In genomic region chr1:27614625-27615344, GRCh38 we compare ENCODE assay signal across 10 cellular contexts. TPM values are rescaled to one million over a fixed set of nuclear protein-coding genes. Genes with fewer than 3 reads are reported as not detected.
DNase-seq lines count a peak whose midpoint lies in the region; ATAC-seq and TF ChIP-seq lines count a peak whose summit lies in the region.
"Had no signal": no experiment of that assay in that cellular context is flagged by ENCODE, and none has a peak within 500 bp of the region (broad histone marks: within the 10 kb centered on the region; RNA-seq: fewer than 3 reads in every experiment).

No MANE protein-coding gene starts in this region.

- H3K9ac ChIP-seq in neural progenitor cell, result no peak overlapping the region

- H3K79me2 ChIP-seq in neural progenitor cell (ENCODE audit: low read depth), result no peaks in the 10 kb centered on the region

- peaks cover 23% of the 10 kb centered on the region for H3K27me3 ChIP-seq in neural progenitor cell

- no peaks in the 10 kb centered on the region for H3K9me3 ChIP-seq in HEK293 (ENCODE audit: control insufficient read depth, insufficient read depth, low read depth, low read length)
- no peaks in the 10 kb centered on the region for H3K9me3 ChIP-seq in neural progenitor cell (ENCODE audit: low read depth)
- H3K9me3 ChIP-seq: esophagus muscularis mucosa had no signal

- H3K36me3 Mint-ChIP-seq in effector memory CD8-positive, alpha-beta T cell (ENCODE audit: insufficient read depth), result peaks cover 60% of the 10 kb centered on the region
- no peaks in the 10 kb centered on the region for H3K36me3 Mint-ChIP-seq in neural progenitor cell

- H3K27ac ChIP-seq in HEK293 (ENCODE audit: extremely low read depth, low read depth, low read length), result no peak overlapping the region
- no peak overlapping the region for H3K27ac ChIP-seq in neural progenitor cell
- H3K27ac ChIP-seq: esophagus muscularis mucosa had no signal

- peaks cover 2% of the 10 kb centered on the region for H4K20me1 ChIP-seq in neural progenitor cell (ENCODE audit: low read depth)

- peak overlapping the region; percentile 84 to 98 for H3K27ac Mint-ChIP-seq in effector memory CD8-positive, alpha-beta T cell
- peak overlapping the region; percentile 31 for H3K27ac Mint-ChIP-seq in neural progenitor cell
- H3K27ac Mint-ChIP-seq: activated T-helper 2 cell treated with anti-CD3 and anti-CD28 coated beads, Interferon-gamma antibody, Interleukin-2, Interleukin-4, amounts not matched to agents 10 μg/mL and 5 μg/mL and 100 μg/mL, durations not matched to agents 14 hours and 24 hours and 36 hours had no signal

- no peak for DNase-seq in effector memory CD8-positive, alpha-beta T cell
- DNase-seq in neural progenitor cell (ENCODE audit: low spot score) (peak; percentile 71), DMS 273 treated with DMSO at 0.1 percent for 48 hours (lab: John Stamatoyannopoulos, UW) (no peak)
- no peak for DNase-seq in effector CD8-positive, alpha-beta T cell (lab: John Stamatoyannopoulos, UW)
- DNase-seq: activated CD4-positive, CD25-positive, alpha-beta regulatory T cell treated with anti-CD3 and anti-CD28 coated beads, Interleukin-2, amount 50 U/mL, for 72 hours; NCI-H1048 had no signal

- no peak for ATAC-seq in effector memory CD8-positive, alpha-beta T cell (replicated peaks)
- ATAC-seq in GM21723 (IDR thresholded peaks at IDR 0.05; ENCODE audit: unreplicated experiment), result no peak

- peaks cover 51 to 60% of the 10 kb centered on the region in 2 donors for H3K4me1 Mint-ChIP-seq in effector memory CD8-positive, alpha-beta T cell (ENCODE audit: low read depth in 2 of 2)
- peaks cover 38% of the 10 kb centered on the region for H3K4me1 Mint-ChIP-seq in neural progenitor cell

- no peak overlapping the region for H3K4me3 Mint-ChIP-seq in effector memory CD8-positive, alpha-beta T cell
- H3K4me3 Mint-ChIP-seq in neural progenitor cell, result peak overlapping the region; percentile 69

- TF ChIP-seq CTCF in HEK293 (tag by site-specific recombination; IDR thresholded peaks at IDR 0.05) (no peak), neural progenitor cell (IDR thresholded peaks at IDR 0.05) (no peak)

- POLR2A ChIA-PET in HEK293 (lab: Yijun Ruan, JAX), result no interaction called here

- no peak overlapping the region for H3K4me3 ChIP-seq in HEK293 (ENCODE audit: low read depth, low read length)
- peak overlapping the region; percentile 42 for H3K4me3 ChIP-seq in neural progenitor cell
- H3K4me3 ChIP-seq: esophagus muscularis mucosa had no signal

- no peaks in the 10 kb centered on the region for H3K4me1 ChIP-seq in HEK293 (ENCODE audit: control insufficient read depth, insufficient read depth, low read length)
- H3K4me1 ChIP-seq in neural progenitor cell, result no peaks in the 10 kb centered on the region

- peaks cover 12% of the 10 kb centered on the region for H3F3A ChIP-seq in neural progenitor cell (ENCODE audit: low read depth)

- H3K4me2 ChIP-seq in neural progenitor cell, result peak overlapping the region; percentile 73

- H3K9me3 Mint-ChIP-seq in effector memory CD8-positive, alpha-beta T cell, result no peaks in the 10 kb centered on the region
- H3K9me3 Mint-ChIP-seq in neural progenitor cell, result no peaks in the 10 kb centered on the region
- H3K9me3 Mint-ChIP-seq: activated T-helper 2 cell treated with anti-CD3 and anti-CD28 coated beads, Interferon-gamma antibody, Interleukin-2, Interleukin-4, amounts not matched to agents 10 μg/mL and 5 μg/mL and 100 μg/mL, durations not matched to agents 14 hours and 24 hours and 36 hours had no signal

- peak overlapping the region; percentile 73 for H2AFZ ChIP-seq in neural progenitor cell (replicated peaks)

- H3K27me3 Mint-ChIP-seq in effector memory CD8-positive, alpha-beta T cell, result no peaks in the 10 kb centered on the region
- H3K27me3 Mint-ChIP-seq in neural progenitor cell (ENCODE audit: insufficient read depth, low read depth), result peaks cover 8% of the 10 kb centered on the region

- H3K36me3 ChIP-seq in HEK293 (ENCODE audit: control insufficient read depth in 2 of 2, insufficient read depth in 1 of 2, low read length in 2 of 2) (no peaks in the 10 kb centered on the region), neural progenitor cell (no peaks in the 10 kb centered on the region)
- H3K36me3 ChIP-seq: esophagus muscularis mucosa had no signal

- CTCF ChIA-PET in HEK293 (lab: Yijun Ruan, JAX), result interaction anchor here (1.3 to 15.0 kb wide), 3 partner anchors 10 to 52 kb away, joined by 3 to 317 read pairs (median 4); partner anchors contain the start of genes AHDC1 and IFI6

TF ChIP-seq in HEK293, 187 proteins besides CTCF, POLR2A, EP300 and RAD21:
- TF ChIP-seq ZSCAN4 (tag by site-specific recombination; IDR thresholded peaks at IDR 0.05), result no peak
- TF ChIP-seq ZFP37 (tag by site-specific recombination; IDR thresholded peaks at IDR 0.05), result no peak
- no peak for TF ChIP-seq ZNF768 (tag by site-specific recombination; IDR thresholded peaks at IDR 0.05)
- peak; percentile 45 for TF ChIP-seq SP2 (tag by site-specific recombination; IDR thresholded peaks at IDR 0.05)
- TF ChIP-seq SETDB1 (IDR thresholded peaks at IDR 0.05; ENCODE audit: insufficient read length, low read length), result no peak
- TF ChIP-seq OVOL3 (tag by site-specific recombination; IDR thresholded peaks at IDR 0.05), result no peak
- TF ChIP-seq KLF9 (tag by site-specific recombination; IDR thresholded peaks at IDR 0.05; ENCODE audit: low read depth), result peak; percentile 68
- peak; percentile 60; the same call in 1 of the 2 replicates for TF ChIP-seq ZBTB48 (tag by site-specific recombination; IDR thresholded peaks at IDR 0.05)
- TF ChIP-seq KLF8 (tag by site-specific recombination; IDR thresholded peaks at IDR 0.05), result peak; percentile 53; the same call in 1 of the 2 replicates
- no peak for TF ChIP-seq ZNF426 (tag by site-specific recombination; IDR thresholded peaks at IDR 0.05)
- TF ChIP-seq TRIM28 (IDR thresholded peaks at IDR 0.05; ENCODE audit: borderline replicate concordance, low read length), result no peak
- peak; percentile 59; the same call in 1 of the 2 replicates for TF ChIP-seq KLF1 (tag by site-specific recombination; IDR thresholded peaks at IDR 0.05)
- TF ChIP-seq ZNF624 (tag by site-specific recombination; IDR thresholded peaks at IDR 0.05), result no peak
- TF ChIP-seq ZNF777 (tag by site-specific recombination; IDR thresholded peaks at IDR 0.05; ENCODE audit: borderline replicate concordance), result no peak
- no peak for TF ChIP-seq WT1 (tag by site-specific recombination; IDR thresholded peaks at IDR 0.05)
- TF ChIP-seq ZNF600 (tag by site-specific recombination; IDR thresholded peaks at IDR 0.05), result peak; percentile 54

RNA-seq across cellular contexts. Expression of gene AHDC1, which starts 10.8 kb away (rescaled TPM):
- total RNA-seq in neural progenitor cell (ENCODE audit: low replicate concordance), result 7.0 and 26.5 TPM in 2 replicates

RNA-seq across cellular contexts. Expression of gene FGR, which starts 20.2 kb away (rescaled TPM):
- not detected in 2 replicates for total RNA-seq in neural progenitor cell (ENCODE audit: low replicate concordance)

RNA-seq across cellular contexts. Expression of gene IFI6, which starts 57.2 kb away (rescaled TPM):
- 2.4 and 7.2 TPM in 2 replicates for total RNA-seq in neural progenitor cell (ENCODE audit: low replicate concordance)
